Comparison of ENCODE assay signal across 24 cellular contexts in the genomic region with DNA sequence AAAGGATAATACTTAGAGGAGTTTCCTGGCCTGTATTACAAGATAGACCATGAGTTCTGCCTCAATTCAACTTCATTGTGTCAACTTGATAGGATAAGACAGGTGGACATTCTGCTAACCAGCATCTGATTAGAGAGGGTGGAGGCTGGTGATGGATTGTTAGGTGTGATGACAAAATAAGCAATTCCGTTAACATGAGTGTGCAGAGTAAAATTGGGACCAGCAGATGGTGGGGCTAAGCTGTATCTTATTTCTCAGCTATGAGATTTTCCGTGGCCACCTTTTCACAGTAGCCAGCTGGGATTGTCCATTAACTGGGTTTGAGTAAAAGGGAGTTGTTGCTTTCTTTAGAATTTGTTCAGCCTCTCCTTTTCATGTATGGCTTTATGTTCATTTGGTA.
DNase-seq lines count a peak whose midpoint lies in the region; ATAC-seq and TF ChIP-seq lines count a peak whose summit lies in the region.
"Had no signal": no experiment of that assay in that cellular context is flagged by ENCODE, and none has a peak within 500 bp of the region (broad histone marks: within the 10 kb centered on the region; RNA-seq: fewer than 3 reads in every experiment).

No MANE protein-coding gene starts in this region.

- H3K27me3 Mint-ChIP-seq in nephron (ENCODE audit: low read depth), result no peaks in the 10 kb centered on the region
- H3K27me3 Mint-ChIP-seq: CD4-positive, alpha-beta memory T cell; IgD-negative memory B cell; T-cell had no signal

- H3K4me3 Mint-ChIP-seq in nephron, result no peak overlapping the region
- H3K4me3 Mint-ChIP-seq: CD4-positive, alpha-beta memory T cell; IgD-negative memory B cell; T-cell had no signal

- no peak for TF ChIP-seq CTCF in nephron (IDR thresholded peaks at IDR 0.05; ENCODE audit: unreplicated experiment in 3 of 3)

- no peaks in the 10 kb centered on the region for H3K9me3 Mint-ChIP-seq in nephron

- H3K36me3 Mint-ChIP-seq in nephron (ENCODE audit: low read depth), result peaks cover 26% of the 10 kb centered on the region

- DNase-seq in DMS 273 (lab: John Stamatoyannopoulos, UW; ENCODE audit: unreplicated experiment) (peak; percentile 26), DMS 273 treated with DMSO at 0.1 percent for 48 hours (lab: John Stamatoyannopoulos, UW) (no peak), NCI-H82 treated with DMSO at 0.1 percent for 48 hours (lab: John Stamatoyannopoulos, UW; ENCODE audit: unreplicated experiment) (peak; percentile 96), NCI-H2171 (lab: John Stamatoyannopoulos, UW) (no peak)
- DNase-seq: Caco-2; CD4-positive, alpha-beta memory T cell; EL; Kasumi-1; MG63; NCI-H1048; NCI-H1436; NCI-H187 treated with DMSO at 0.1 percent for 48 hours; NCI-H345; NCI-H526; PC-9; RPMI8226; SHP77 treated with DMSO at 0.1 percent for 48 hours; T-cell had no signal

- ATAC-seq in GM19023 (IDR thresholded peaks at IDR 0.05; ENCODE audit: unreplicated experiment), result no peak
- no peak for ATAC-seq in HG03565 (IDR thresholded peaks at IDR 0.05; ENCODE audit: unreplicated experiment)
- no peak for ATAC-seq in GM18907 (IDR thresholded peaks at IDR 0.05; ENCODE audit: unreplicated experiment)
- ATAC-seq: SK-N-SH treated with all-trans-retinoic acid at 6 μM for 48 hours, T-cell had no signal

- H3K27ac Mint-ChIP-seq in nephron, result peak overlapping the region; percentile 10 to 71 (median 13)
- H3K27ac Mint-ChIP-seq: CD4-positive, alpha-beta memory T cell; IgD-negative memory B cell; T-cell had no signal

- H3K4me1 Mint-ChIP-seq in nephron, result peaks cover 10% of the 10 kb centered on the region
- H3K4me1 Mint-ChIP-seq: CD4-positive, alpha-beta memory T cell; IgD-negative memory B cell; T-cell had no signal

Comparison
In these comparisons a context has a peak if more than half of its experiments do, and no peak if none do; other contexts are left out.
1. DNase-seq: peak in DMS 273 (single experiment) and NCI-H82 treated with DMSO at 0.1 percent for 48 hours (single experiment); none in DMS 273 treated with DMSO at 0.1 percent for 48 hours (single experiment) and NCI-H2171 (single experiment).